9 cellular contexts compared by ENCODE assay signal in genomic region chr10:104809288-104810090, GRCh38.
A peak's percentile ranks its signal among the peaks of the same experiment; 100 is the strongest.
DNase-seq lines count a peak whose midpoint lies in the region; ATAC-seq and TF ChIP-seq lines count a peak whose summit lies in the region.
"Had no signal": no experiment of that assay in that cellular context is flagged by ENCODE, and none has a peak within 500 bp of the region (broad histone marks: within the 10 kb centered on the region; RNA-seq: fewer than 3 reads in every experiment).

No MANE protein-coding gene starts in this region.

- no peak overlapping the region for H3K27ac ChIP-seq in vagina

- no peak for TF ChIP-seq CTCF in vagina (IDR thresholded peaks at IDR 0.05)

- H3K36me3 ChIP-seq in vagina = no peaks in the 10 kb centered on the region

- DNase-seq in NCI-H1105 treated with DMSO at 0.1 percent for 48 hours (lab: John Stamatoyannopoulos, UW) (peak; percentile 90), iPS-NIHi11 (ENCODE audit: low spot score) (peak; percentile 55), vagina (ENCODE audit: extremely low spot score in 2 of 2) (no peak), left lobe of liver (ENCODE audit: low spot score) (no peak), NCI-H187 treated with DMSO at 0.1 percent for 48 hours (lab: John Stamatoyannopoulos, UW) (no peak), ecto neural progenitor cell (ENCODE audit: low spot score) (no peak)
- DNase-seq: IMR-90 had no signal

- H3K4me1 ChIP-seq in vagina = no peaks in the 10 kb centered on the region

- intact Hi-C loops in vagina (cut with DNase I) = no loop called here

- H3K9me3 ChIP-seq in vagina = no peaks in the 10 kb centered on the region

- no peak for TF ChIP-seq POLR2A in vagina (IDR thresholded peaks at IDR 0.05)

- H3K27me3 ChIP-seq in vagina = no peaks in the 10 kb centered on the region

- H3K4me3 ChIP-seq in vagina = no peak overlapping the region

- ATAC-seq in GM18519 (IDR thresholded peaks at IDR 0.05; ENCODE audit: low FRiP score, unreplicated experiment) (peak; percentile 63), HG02678 (IDR thresholded peaks at IDR 0.05; ENCODE audit: unreplicated experiment) (peak; percentile 78), left lobe of liver (no peak)

Comparison
In these comparisons a context has a peak if more than half of its experiments do, and no peak if none do; other contexts are left out.
1. DNase-seq: peak in NCI-H1105 treated with DMSO at 0.1 percent for 48 hours (single experiment) and iPS-NIHi11 (single experiment); none in vagina (0 of 2), left lobe of liver (single experiment), NCI-H187 treated with DMSO at 0.1 percent for 48 hours (single experiment) and ecto neural progenitor cell (single experiment).